22 cellular contexts compared by ENCODE assay signal in the genomic region with DNA sequence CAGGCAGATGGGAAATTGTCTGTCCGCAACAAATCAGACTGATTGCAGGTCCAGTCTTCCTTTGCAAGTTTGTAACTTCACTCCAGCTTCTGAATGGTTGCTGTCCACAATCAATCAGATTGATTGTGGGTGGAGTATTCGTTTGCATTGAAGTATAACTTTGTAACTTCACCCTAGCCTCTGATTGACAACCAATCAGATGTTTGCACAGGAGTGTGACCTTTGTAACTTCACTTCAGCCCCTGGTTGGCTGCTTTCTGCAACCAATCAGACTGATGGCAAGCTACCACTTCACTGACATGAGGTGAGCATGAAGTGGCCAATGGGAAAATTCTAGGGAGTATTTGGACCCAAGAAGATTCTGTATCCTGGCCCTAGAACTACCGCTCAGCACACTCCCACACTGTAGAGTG. TPM values are rescaled to one million over a fixed set of nuclear protein-coding genes. Genes with fewer than 3 reads are reported as not detected.
"Had no signal": no experiment of that assay in that cellular context is flagged by ENCODE, and none has a peak within 500 bp of the region (broad histone marks: within the 10 kb centered on the region; RNA-seq: fewer than 3 reads in every experiment).

No MANE protein-coding gene starts in this region.

- ATAC-seq: activated CD8-positive, alpha-beta T cell treated with anti-CD3 and anti-CD28 coated beads for 36 hours; activated T-cell treated with anti-CD3 and anti-CD28 coated beads, Interleukin-2, amount 50 U/mL, for 72 hours; K562 had no signal

- H3K4me3 ChIP-seq: K562 had no signal

- H3K4me3 Mint-ChIP-seq: activated CD8-positive, alpha-beta T cell treated with anti-CD3 and anti-CD28 coated beads for 36 hours; activated naive CD4-positive, alpha-beta T cell treated with anti-CD3 and anti-CD28 coated beads, Interleukin-2, amount 50 U/mL, for 24 hours; activated T-cell treated with anti-CD3 and anti-CD28 coated beads, Interleukin-2, amount 50 U/mL, for 72 hours had no signal

- H3K27ac Mint-ChIP-seq: activated CD8-positive, alpha-beta T cell treated with anti-CD3 and anti-CD28 coated beads for 36 hours; activated naive CD4-positive, alpha-beta T cell treated with anti-CD3 and anti-CD28 coated beads, Interleukin-2, amount 50 U/mL, for 24 hours; activated T-cell treated with anti-CD3 and anti-CD28 coated beads, Interleukin-2, amount 50 U/mL, for 72 hours had no signal

- DNase-seq: activated CD4-positive, alpha-beta T cell treated with anti-CD3 and anti-CD28 coated beads for 4 hours; activated CD8-positive, alpha-beta memory T cell treated with anti-CD3 and anti-CD28 coated beads, Interleukin-2, amount 50 U/mL, for 4 hours; activated CD8-positive, alpha-beta T cell treated with anti-CD3 and anti-CD28 coated beads for 36 hours; activated T-cell treated with anti-CD3 and anti-CD28 coated beads, Interleukin-2, amount 50 U/mL, for 72 hours; aorta; central memory CD4-positive, alpha-beta T cell; Karpas-422; NCI-H1092; NCI-H1436; NCI-H1694 treated with DMSO at 0.1 percent for 48 hours; NCI-H2029 treated with DMSO at 0.1 percent for 48 hours; NCI-H345; NCI-H510A; NCI-H526 treated with DMSO at 0.1 percent for 48 hours; SIG-M5; T-helper 1 cell had no signal

- H3K4me1 Mint-ChIP-seq: activated naive CD4-positive, alpha-beta T cell treated with anti-CD3 and anti-CD28 coated beads, Interleukin-2, amount 50 U/mL, for 24 hours had no signal

- H3K27ac ChIP-seq: VCaP had no signal

RNA-seq across cellular contexts. Expression of gene OR10J1, which starts 25.7 kb away (rescaled TPM):
- total RNA-seq: activated CD8-positive, alpha-beta T cell treated with anti-CD3 and anti-CD28 coated beads for 36 hours; activated T-cell treated with anti-CD3 and anti-CD28 coated beads, Interleukin-2, amount 50 U/mL, for 72 hours; aorta; bronchial epithelial cell; chondrocyte; K562; T-helper 2 cell treated with Interferon-gamma antibody and Interleukin-4, amounts not matched to agents 100 ng/mL and 5 ng/mL, for 36 hours had no signal
- polyA plus RNA-seq: aorta, K562 had no signal

RNA-seq across cellular contexts. Expression of gene OR10J4, which starts 33.2 kb away (rescaled TPM):
- total RNA-seq: activated CD8-positive, alpha-beta T cell treated with anti-CD3 and anti-CD28 coated beads for 36 hours; activated T-cell treated with anti-CD3 and anti-CD28 coated beads, Interleukin-2, amount 50 U/mL, for 72 hours; aorta; bronchial epithelial cell; chondrocyte; K562; T-helper 2 cell treated with Interferon-gamma antibody and Interleukin-4, amounts not matched to agents 100 ng/mL and 5 ng/mL, for 36 hours had no signal
- polyA plus RNA-seq: aorta, K562 had no signal
